ENCODE assay signal across 23 cellular contexts in the genomic region with DNA sequence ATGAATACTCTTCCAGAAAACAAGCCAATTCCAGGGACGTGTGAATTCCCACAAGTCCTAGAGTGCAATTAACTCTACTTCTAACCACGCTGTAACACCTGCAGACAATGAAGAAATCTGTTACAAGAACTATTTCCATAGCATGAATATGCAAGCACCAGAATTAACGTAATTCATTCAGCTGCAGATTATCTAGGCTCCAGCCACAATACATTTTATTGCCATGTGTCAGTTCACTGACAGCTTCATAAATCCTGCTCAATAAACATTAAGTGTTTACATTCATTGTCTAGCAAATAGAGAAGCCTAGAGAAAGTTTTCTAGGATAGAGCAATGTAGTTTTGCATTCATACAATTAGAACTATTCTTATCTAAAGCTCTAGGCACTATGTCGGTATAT.
DNase-seq lines count a peak whose midpoint lies in the region; ATAC-seq and TF ChIP-seq lines count a peak whose summit lies in the region.
"Had no signal": no experiment of that assay in that cellular context is flagged by ENCODE, and none has a peak within 500 bp of the region (broad histone marks: within the 10 kb centered on the region; RNA-seq: fewer than 3 reads in every experiment).

No MANE protein-coding gene starts in this region.

- ATAC-seq in WTC11 (peak; percentile 36; the same call in 1 of the 2 replicates), HG02571 (IDR thresholded peaks at IDR 0.05; ENCODE audit: unreplicated experiment) (no peak)
- ATAC-seq: activated CD8-positive, alpha-beta memory T cell treated with anti-CD3 and anti-CD28 coated beads, Interleukin-2, amount 10 ng/mL, durations not matched to agents 7 days and 5 days; effector memory CD8-positive, alpha-beta T cell; esophagus mucosa; HCT116; left lung; naive thymus-derived CD4-positive, alpha-beta T cell; T-helper 17 cell; upper lobe of right lung had no signal

- H3K27me3 Mint-ChIP-seq in WTC11 (ENCODE audit: low read depth), result no peaks in the 10 kb centered on the region
- H3K27me3 Mint-ChIP-seq in activated CD4-positive, alpha-beta memory T cell treated with anti-CD3 and anti-CD28 coated beads, Interleukin-2, amount 10 ng/mL, durations not matched to agents 7 days and 5 days, result no peaks in the 10 kb centered on the region
- H3K27me3 Mint-ChIP-seq: activated CD8-positive, alpha-beta memory T cell treated with anti-CD3 and anti-CD28 coated beads, Interleukin-2, amount 10 ng/mL, durations not matched to agents 7 days and 5 days; activated naive CD4-positive, alpha-beta T cell treated with anti-CD3 and anti-CD28 coated beads, Interleukin-2, amount 10 ng/mL, durations not matched to agents 7 days and 5 days; effector memory CD8-positive, alpha-beta T cell; naive thymus-derived CD4-positive, alpha-beta T cell; T-helper 17 cell had no signal

- CTCF ChIA-PET in WTC11 (lab: Charles Lee), result no interaction called here
- CTCF ChIA-PET in activated CD4-positive, alpha-beta memory T cell treated with anti-CD3 and anti-CD28 coated beads, Interleukin-2, amount 10 ng/mL, durations not matched to agents 7 days and 5 days (lab: Charles Lee), result no interaction called here

- H3K9me3 Mint-ChIP-seq in WTC11, result no peaks in the 10 kb centered on the region
- no peaks in the 10 kb centered on the region for H3K9me3 Mint-ChIP-seq in activated CD4-positive, alpha-beta memory T cell treated with anti-CD3 and anti-CD28 coated beads, Interleukin-2, amount 10 ng/mL, durations not matched to agents 7 days and 5 days
- H3K9me3 Mint-ChIP-seq: activated naive CD4-positive, alpha-beta T cell treated with anti-CD3 and anti-CD28 coated beads, Interleukin-2, amount 10 ng/mL, durations not matched to agents 7 days and 5 days; mesothelial cell of epicardium had no signal

- DNase-seq in NCI-H510A treated with DMSO at 0.1 percent for 48 hours (lab: John Stamatoyannopoulos, UW) (peak; percentile 15), NCI-H510A (lab: John Stamatoyannopoulos, UW) (no peak), NCI-H526 (lab: John Stamatoyannopoulos, UW) (peak; percentile 87 to 90), WTC11 (ENCODE audit: low spot score) (no peak), iPS-NIHi7 (ENCODE audit: extremely low spot score) (no peak)
- no peak for DNase-seq in activated effector memory CD4-positive, alpha-beta T cell treated with Interleukin-2 at 50 U/mL for 16 hours
- no peak for DNase-seq in activated CD4-positive, alpha-beta memory T cell treated with anti-CD3 and anti-CD28 coated beads, Interleukin-2, amount 10 ng/mL, durations not matched to agents 7 days and 5 days
- DNase-seq: ACHN; activated CD4-positive, alpha-beta T cell treated with anti-CD3 and anti-CD28 coated beads for 48 hours; activated CD8-positive, alpha-beta memory T cell treated with anti-CD3 and anti-CD28 coated beads, Interleukin-2, amount 10 ng/mL, durations not matched to agents 7 days and 5 days; activated naive CD4-positive, alpha-beta T cell treated with anti-CD3 and anti-CD28 coated beads, Interleukin-2, amount 10 ng/mL, durations not matched to agents 7 days and 5 days; effector memory CD8-positive, alpha-beta T cell; left lung; naive thymus-derived CD4-positive, alpha-beta T cell; retina; small intestine; stimulated activated CD4-positive, alpha-beta T cell treated with anti-CD3 and anti-CD28 coated beads, Interleukin-2, amount 100 ng/mL, for 24 hours; T-helper 17 cell; upper lobe of right lung had no signal

- 0 out of 2 replicates have a peak overlapping the region, but pooled peaks have one; percentile 12 for H3K4me3 Mint-ChIP-seq in WTC11
- no peak overlapping the region for H3K4me3 Mint-ChIP-seq in activated CD4-positive, alpha-beta memory T cell treated with anti-CD3 and anti-CD28 coated beads, Interleukin-2, amount 10 ng/mL, durations not matched to agents 7 days and 5 days
- H3K4me3 Mint-ChIP-seq: activated CD8-positive, alpha-beta memory T cell treated with anti-CD3 and anti-CD28 coated beads, Interleukin-2, amount 10 ng/mL, durations not matched to agents 7 days and 5 days; activated naive CD4-positive, alpha-beta T cell treated with anti-CD3 and anti-CD28 coated beads, Interleukin-2, amount 10 ng/mL, durations not matched to agents 7 days and 5 days; effector memory CD8-positive, alpha-beta T cell; mesothelial cell of epicardium; naive thymus-derived CD4-positive, alpha-beta T cell; T-helper 17 cell had no signal

- no peak for TF ChIP-seq CTCF in WTC11 (IDR thresholded peaks at IDR 0.05)

- no peaks in the 10 kb centered on the region for H3K36me3 Mint-ChIP-seq in WTC11
- H3K36me3 Mint-ChIP-seq in activated CD4-positive, alpha-beta memory T cell treated with anti-CD3 and anti-CD28 coated beads, Interleukin-2, amount 10 ng/mL, durations not matched to agents 7 days and 5 days (ENCODE audit: low read depth), result no peaks in the 10 kb centered on the region
- H3K36me3 Mint-ChIP-seq: activated CD8-positive, alpha-beta memory T cell treated with anti-CD3 and anti-CD28 coated beads, Interleukin-2, amount 10 ng/mL, durations not matched to agents 7 days and 5 days; activated naive CD4-positive, alpha-beta T cell treated with anti-CD3 and anti-CD28 coated beads, Interleukin-2, amount 10 ng/mL, durations not matched to agents 7 days and 5 days; mesothelial cell of epicardium; naive thymus-derived CD4-positive, alpha-beta T cell had no signal

- peak overlapping the region; percentile 55; the same call in 1 of the 2 replicates for H3K27ac Mint-ChIP-seq in WTC11
- H3K27ac Mint-ChIP-seq in activated CD4-positive, alpha-beta memory T cell treated with anti-CD3 and anti-CD28 coated beads, Interleukin-2, amount 10 ng/mL, durations not matched to agents 7 days and 5 days, result no peak overlapping the region
- H3K27ac Mint-ChIP-seq: activated CD8-positive, alpha-beta memory T cell treated with anti-CD3 and anti-CD28 coated beads, Interleukin-2, amount 10 ng/mL, durations not matched to agents 7 days and 5 days; activated naive CD4-positive, alpha-beta T cell treated with anti-CD3 and anti-CD28 coated beads, Interleukin-2, amount 10 ng/mL, durations not matched to agents 7 days and 5 days; effector memory CD8-positive, alpha-beta T cell; mesothelial cell of epicardium; naive thymus-derived CD4-positive, alpha-beta T cell; T-helper 17 cell had no signal

- peaks cover 25% of the 10 kb centered on the region for H3K4me1 Mint-ChIP-seq in WTC11
- no peaks in the 10 kb centered on the region for H3K4me1 Mint-ChIP-seq in activated CD4-positive, alpha-beta memory T cell treated with anti-CD3 and anti-CD28 coated beads, Interleukin-2, amount 10 ng/mL, durations not matched to agents 7 days and 5 days
- H3K4me1 Mint-ChIP-seq: activated CD8-positive, alpha-beta memory T cell treated with anti-CD3 and anti-CD28 coated beads, Interleukin-2, amount 10 ng/mL, durations not matched to agents 7 days and 5 days; activated naive CD4-positive, alpha-beta T cell treated with anti-CD3 and anti-CD28 coated beads, Interleukin-2, amount 10 ng/mL, durations not matched to agents 7 days and 5 days; naive thymus-derived CD4-positive, alpha-beta T cell; T-helper 17 cell had no signal

- POLR2A ChIA-PET in WTC11 (lab: Charles Lee), result no interaction called here
- POLR2A ChIA-PET in activated CD4-positive, alpha-beta memory T cell treated with anti-CD3 and anti-CD28 coated beads, Interleukin-2, amount 10 ng/mL, durations not matched to agents 7 days and 5 days (lab: Charles Lee), result no interaction called here

TF ChIP-seq in WTC11, 78 proteins besides CTCF, POLR2A, EP300 and RAD21 (continues in another document):
- TF ChIP-seq, protein P1, sequence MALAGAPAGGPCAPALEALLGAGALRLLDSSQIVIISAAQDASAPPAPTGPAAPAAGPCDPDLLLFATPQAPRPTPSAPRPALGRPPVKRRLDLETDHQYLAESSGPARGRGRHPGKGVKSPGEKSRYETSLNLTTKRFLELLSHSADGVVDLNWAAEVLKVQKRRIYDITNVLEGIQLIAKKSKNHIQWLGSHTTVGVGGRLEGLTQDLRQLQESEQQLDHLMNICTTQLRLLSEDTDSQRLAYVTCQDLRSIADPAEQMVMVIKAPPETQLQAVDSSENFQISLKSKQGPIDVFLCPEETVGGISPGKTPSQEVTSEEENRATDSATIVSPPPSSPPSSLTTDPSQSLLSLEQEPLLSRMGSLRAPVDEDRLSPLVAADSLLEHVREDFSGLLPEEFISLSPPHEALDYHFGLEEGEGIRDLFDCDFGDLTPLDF (CRISPR knock-in tag; IDR thresholded peaks at IDR 0.05), result no peak
- TF ChIP-seq ESRRA (CRISPR knock-in tag; IDR thresholded peaks at IDR 0.05; ENCODE audit: borderline replicate concordance), result no peak
- TF ChIP-seq RELA (CRISPR knock-in tag; IDR thresholded peaks at IDR 0.05; ENCODE audit: borderline replicate concordance), result no peak
- no peak for TF ChIP-seq KAT7 (CRISPR knock-in tag; IDR thresholded peaks at IDR 0.05; ENCODE audit: borderline replicate concordance)
- TF ChIP-seq ZBTB21 (CRISPR knock-in tag; IDR thresholded peaks at IDR 0.05; ENCODE audit: borderline replicate concordance), result no peak
- TF ChIP-seq, protein P2, sequence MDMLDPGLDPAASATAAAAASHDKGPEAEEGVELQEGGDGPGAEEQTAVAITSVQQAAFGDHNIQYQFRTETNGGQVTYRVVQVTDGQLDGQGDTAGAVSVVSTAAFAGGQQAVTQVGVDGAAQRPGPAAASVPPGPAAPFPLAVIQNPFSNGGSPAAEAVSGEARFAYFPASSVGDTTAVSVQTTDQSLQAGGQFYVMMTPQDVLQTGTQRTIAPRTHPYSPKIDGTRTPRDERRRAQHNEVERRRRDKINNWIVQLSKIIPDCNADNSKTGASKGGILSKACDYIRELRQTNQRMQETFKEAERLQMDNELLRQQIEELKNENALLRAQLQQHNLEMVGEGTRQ (CRISPR knock-in tag; IDR thresholded peaks at IDR 0.05), result no peak
- no peak for TF ChIP-seq GABPB1 (CRISPR knock-in tag; IDR thresholded peaks at IDR 0.05)
- no peak for TF ChIP-seq GRHL2 (CRISPR knock-in tag; IDR thresholded peaks at IDR 0.05; ENCODE audit: insufficient replicate concordance, severe bottlenecking)
- TF ChIP-seq, protein P3, sequence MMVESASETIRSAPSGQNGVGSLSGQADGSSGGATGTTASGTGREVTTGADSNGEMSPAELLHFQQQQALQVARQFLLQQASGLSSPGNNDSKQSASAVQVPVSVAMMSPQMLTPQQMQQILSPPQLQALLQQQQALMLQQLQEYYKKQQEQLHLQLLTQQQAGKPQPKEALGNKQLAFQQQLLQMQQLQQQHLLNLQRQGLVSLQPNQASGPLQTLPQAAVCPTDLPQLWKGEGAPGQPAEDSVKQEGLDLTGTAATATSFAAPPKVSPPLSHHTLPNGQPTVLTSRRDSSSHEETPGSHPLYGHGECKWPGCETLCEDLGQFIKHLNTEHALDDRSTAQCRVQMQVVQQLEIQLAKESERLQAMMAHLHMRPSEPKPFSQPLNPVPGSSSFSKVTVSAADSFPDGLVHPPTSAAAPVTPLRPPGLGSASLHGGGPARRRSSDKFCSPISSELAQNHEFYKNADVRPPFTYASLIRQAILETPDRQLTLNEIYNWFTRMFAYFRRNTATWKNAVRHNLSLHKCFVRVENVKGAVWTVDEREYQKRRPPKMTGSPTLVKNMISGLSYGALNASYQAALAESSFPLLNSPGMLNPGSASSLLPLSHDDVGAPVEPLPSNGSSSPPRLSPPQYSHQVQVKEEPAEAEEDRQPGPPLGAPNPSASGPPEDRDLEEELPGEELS (CRISPR knock-in tag; IDR thresholded peaks at IDR 0.05), result no peak
- no peak for TF ChIP-seq ZNF232 (CRISPR knock-in tag; IDR thresholded peaks at IDR 0.05)

Comparison
In these comparisons a context has a peak if more than half of its experiments do, and no peak if none do; other contexts are left out.
1. DNase-seq: peak in NCI-H510A treated with DMSO at 0.1 percent for 48 hours (single experiment) and NCI-H526 (2 of 2); none in NCI-H510A (single experiment), WTC11 (single experiment), activated effector memory CD4-positive, alpha-beta T cell treated with Interleukin-2 at 50 U/mL for 16 hours (single experiment), iPS-NIHi7 (single experiment) and activated CD4-positive, alpha-beta memory T cell treated with anti-CD3 and anti-CD28 coated beads, Interleukin-2, amount 10 ng/mL, durations not matched to agents 7 days and 5 days (single experiment).